ENCODE assay signal across 33 cellular contexts in genomic region chr16:20626971-20627370, GRCh38. TPM values are rescaled to one million over a fixed set of nuclear protein-coding genes. Genes with fewer than 3 reads are reported as not detected.
"Had no signal": no experiment of that assay in that cellular context is flagged by ENCODE, and none has a peak within 500 bp of the region (broad histone marks: within the 10 kb centered on the region; RNA-seq: fewer than 3 reads in every experiment).

No MANE protein-coding gene starts in this region.

- FAIRE-seq: pancreas had no signal

- H3K4me1 ChIP-seq: pancreas, psoas muscle, suprapubic skin, testis, transverse colon, upper lobe of right lung, uterus had no signal

- H3K27ac ChIP-seq: neutrophil, pancreas, psoas muscle, skin epidermis, spleen, suprapubic skin, testis, tibial artery, transverse colon, upper lobe of right lung, uterus had no signal

- H3K9me3 Mint-ChIP-seq: natural killer cell treated with Interleukin-12 subunit alpha and Interleukin-12 subunit beta and Interleukin-15 and Interleukin-18, amount 100 ng/mL, for 72 hours; nephron progenitor cell; neural crest cell; stimulated activated naive CD8-positive, alpha-beta T cell treated with anti-CD3 and anti-CD28 coated beads, Interleukin-15, amount 100 ng/mL, for 72 hours; type B pancreatic cell had no signal

- DNase-seq: naive thymus-derived CD8-positive, alpha-beta T cell; nephron progenitor cell; nucleus accumbens; pancreas; posterior cingulate gyrus; psoas muscle; right cardiac atrium; spleen; stimulated activated CD4-positive, alpha-beta T cell treated with anti-CD3 and anti-CD28 coated beads, Interleukin-12 subunit alpha, Interleukin-12 subunit beta, amount 100 ng/mL, for 4 hours; stimulated activated CD4-positive, alpha-beta T cell treated with anti-CD3 and anti-CD28 coated beads, Interleukin-1b, Interleukin-23, amount 100 ng/mL, for 48 hours; stimulated activated CD4-positive, alpha-beta T cell treated with anti-CD3 and anti-CD28 coated beads, Interleukin-4, amount 100 ng/mL, for 1 hour; stimulated activated CD4-positive, alpha-beta T cell treated with anti-CD3 and anti-CD28 coated beads, Interleukin-4, amount 100 ng/mL, for 4 hours; stimulated activated CD8-positive, alpha-beta memory T cell treated with anti-CD3 and anti-CD28 coated beads, Interleukin-4, amount 100 ng/mL, for 48 hours; stimulated activated naive CD4-positive, alpha-beta T cell; stimulated activated naive CD8-positive, alpha-beta T cell treated with anti-CD3 and anti-CD28 coated beads, Interleukin-15, amount 100 ng/mL, for 72 hours; stimulated activated naive CD8-positive, alpha-beta T cell treated with anti-CD3 and anti-CD28 coated beads, Interleukin-15, Interleukin-2, amounts not matched to agents 100 U/mL and 50 U/mL, for 24 hours; substantia nigra; testis; tibial artery; transverse colon; upper lobe of right lung; uterus had no signal

- H3K4me3 Mint-ChIP-seq: naive thymus-derived CD8-positive, alpha-beta T cell; natural killer cell treated with Interleukin-12 subunit alpha and Interleukin-12 subunit beta and Interleukin-15 and Interleukin-18, amount 100 ng/mL, for 72 hours; nephron progenitor cell; neural crest cell; stimulated activated memory B cell treated with anti-CD40 and anti-IgM and Interleukin-4, amounts not matched to agents 10 μg/mL and 1 μg/mL and 100 μg/mL, for 72 hours; stimulated activated naive CD8-positive, alpha-beta T cell treated with anti-CD3 and anti-CD28 coated beads, Interleukin-15, amount 100 ng/mL, for 72 hours; type B pancreatic cell had no signal

- H3K9me3 ChIP-seq: neutrophil, pancreas, psoas muscle, spleen, suprapubic skin, testis, tibial artery, transverse colon, upper lobe of right lung, uterus had no signal

- H3K4me3 ChIP-seq: pancreas, psoas muscle, skin epidermis, smooth muscle cell, spleen, suprapubic skin, testis, tibial artery, transverse colon, upper lobe of right lung, uterus had no signal

- H3K27me3 Mint-ChIP-seq: progenitor cell of endocrine pancreas; stimulated activated memory B cell treated with anti-CD40 and anti-IgM and Interleukin-4, amounts not matched to agents 10 μg/mL and 1 μg/mL and 100 μg/mL, for 72 hours; stimulated activated naive CD8-positive, alpha-beta T cell treated with anti-CD3 and anti-CD28 coated beads, Interleukin-15, amount 100 ng/mL, for 72 hours; type B pancreatic cell had no signal

- H3K27me3 ChIP-seq: neutrophil, pancreas, suprapubic skin, testis, tibial artery, transverse colon, upper lobe of right lung, uterus had no signal

- ATAC-seq: naive thymus-derived CD8-positive, alpha-beta T cell; natural killer cell treated with Interleukin-12 subunit alpha and Interleukin-12 subunit beta and Interleukin-15 and Interleukin-18, amount 100 ng/mL, for 72 hours; pancreas; psoas muscle; right cardiac atrium; sciatic nerve; stimulated activated memory B cell treated with anti-CD40 and anti-IgM and Interleukin-4, amounts not matched to agents 10 μg/mL and 1 μg/mL and 100 μg/mL, for 72 hours; stimulated activated naive CD8-positive, alpha-beta T cell treated with anti-CD3 and anti-CD28 coated beads, Interleukin-15, amount 100 ng/mL, for 72 hours; stimulated activated naive CD8-positive, alpha-beta T cell treated with anti-CD3 and anti-CD28 coated beads, Interleukin-15, Interleukin-2, amounts not matched to agents 100 U/mL and 50 U/mL, for 24 hours; upper lobe of right lung had no signal

- H3K27ac Mint-ChIP-seq: naive thymus-derived CD8-positive, alpha-beta T cell; natural killer cell treated with Interleukin-12 subunit alpha and Interleukin-12 subunit beta and Interleukin-15 and Interleukin-18, amount 100 ng/mL, for 72 hours; nephron progenitor cell; progenitor cell of endocrine pancreas; stimulated activated memory B cell treated with anti-CD40 and anti-IgM and Interleukin-4, amounts not matched to agents 10 μg/mL and 1 μg/mL and 100 μg/mL, for 72 hours; stimulated activated naive CD8-positive, alpha-beta T cell treated with anti-CD3 and anti-CD28 coated beads, Interleukin-15, amount 100 ng/mL, for 72 hours; type B pancreatic cell had no signal

- H3K36me3 Mint-ChIP-seq: natural killer cell treated with Interleukin-12 subunit alpha and Interleukin-12 subunit beta and Interleukin-15 and Interleukin-18, amount 100 ng/mL, for 72 hours; stimulated activated memory B cell treated with anti-CD40 and anti-IgM and Interleukin-4, amounts not matched to agents 10 μg/mL and 1 μg/mL and 100 μg/mL, for 72 hours; type B pancreatic cell had no signal

- H3K36me3 ChIP-seq: neutrophil, pancreas, spleen, suprapubic skin, tibial artery, transverse colon, upper lobe of right lung, uterus had no signal

- H3K4me2 ChIP-seq: smooth muscle cell had no signal

- H3K4me1 Mint-ChIP-seq: nephron progenitor cell, neural crest cell had no signal

RNA-seq across cellular contexts. Expression of gene ACSM2B, which starts 50.8 kb away (rescaled TPM):
- total RNA-seq: naive thymus-derived CD8-positive, alpha-beta T cell; natural killer cell treated with Interleukin-12 subunit alpha and Interleukin-12 subunit beta and Interleukin-15 and Interleukin-18, amount 100 ng/mL, for 72 hours; neural crest cell; osteocyte; progenitor cell of endocrine pancreas; psoas muscle; right cardiac atrium; sciatic nerve; smooth muscle cell; spleen; transverse colon; upper lobe of right lung had no signal
- polyA plus RNA-seq: naive thymus-derived CD8-positive, alpha-beta T cell; right cardiac atrium; smooth muscle cell; spleen had no signal
